In the genomic region with DNA sequence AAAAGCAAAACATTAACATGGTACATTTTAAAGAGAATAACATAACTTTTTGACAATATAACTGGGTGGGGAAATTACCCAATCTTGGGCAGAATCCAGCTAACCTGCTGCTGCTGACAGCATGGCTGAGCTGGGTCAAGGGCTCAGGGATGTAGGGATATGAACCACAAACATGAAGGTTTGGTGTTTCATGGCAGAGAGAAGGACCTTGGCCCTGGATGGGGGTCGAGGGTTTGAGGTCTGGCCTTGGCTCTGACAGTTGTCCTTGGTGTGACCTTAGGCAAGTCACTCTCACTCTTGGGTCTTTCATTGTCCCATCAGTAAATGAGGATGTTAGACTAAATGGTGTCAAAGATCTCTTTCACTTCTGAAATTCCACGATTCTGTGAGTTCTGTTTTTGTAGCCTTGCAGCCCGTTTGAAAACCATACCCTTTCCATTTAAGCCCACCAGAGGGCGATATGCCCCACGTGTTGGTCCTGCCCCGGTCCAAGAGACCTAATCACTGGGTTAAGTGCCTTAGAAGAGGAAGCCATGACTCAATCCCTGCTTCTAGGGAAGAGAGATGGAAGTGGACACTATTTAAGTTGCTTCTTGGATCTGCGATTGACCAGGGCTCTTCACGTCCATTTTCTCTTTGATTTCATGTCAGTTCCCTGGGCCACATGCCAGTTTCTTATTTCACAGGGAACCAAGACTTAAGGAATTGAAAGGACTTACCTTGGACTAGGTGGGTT, we compare ENCODE assay signal across 8 cellular contexts. TPM values are rescaled to one million over a fixed set of nuclear protein-coding genes. Genes with fewer than 3 reads are reported as not detected.
DNase-seq lines count a peak whose midpoint lies in the region; ATAC-seq and TF ChIP-seq lines count a peak whose summit lies in the region.

No MANE protein-coding gene starts in this region.

- TF ChIP-seq CTCF in KMS-11 (conservative IDR thresholded peaks at IDR 0.05; ENCODE audit: low read depth, low read length) = peak; percentile 97
- peak; percentile 90 for TF ChIP-seq CTCF in RWPE2 (IDR thresholded peaks at IDR 0.05; ENCODE audit: poor library complexity, severe bottlenecking)
- TF ChIP-seq CTCF in fibroblast of mammary gland (conservative IDR thresholded peaks at IDR 0.05; ENCODE audit: control insufficient read depth, insufficient read depth, low read depth, low read length) = peak; percentile 94
- TF ChIP-seq CTCF in neural progenitor cell (IDR thresholded peaks at IDR 0.05) = peak; percentile 93
- peak; percentile 68 to 98 (median 86) for TF ChIP-seq CTCF in thyroid gland (IDR thresholded peaks at IDR 0.05)

- H3K36me3 ChIP-seq in KMS-11 (ENCODE audit: insufficient read depth) (no peaks in the 10 kb centered on the region), RWPE2 (ENCODE audit: low read depth) (no peaks in the 10 kb centered on the region), neural progenitor cell (no peaks in the 10 kb centered on the region), thyroid gland (no peaks in the 10 kb centered on the region)

- peaks cover 7% of the 10 kb centered on the region for H3K4me1 ChIP-seq in KMS-11 (ENCODE audit: low read depth, poor library complexity, severe bottlenecking)
- H3K4me1 ChIP-seq in RWPE2 (ENCODE audit: insufficient read depth, poor library complexity, severe bottlenecking) = peaks cover 30% of the 10 kb centered on the region
- no peaks in the 10 kb centered on the region for H3K4me1 ChIP-seq in neural progenitor cell
- H3K4me1 ChIP-seq in thyroid gland = no peaks in the 10 kb centered on the region

- H3K4me1 Mint-ChIP-seq in activated T-helper 1 cell treated with anti-CD3 and anti-CD28 coated beads, Interleukin-12 subunit alpha, Interleukin-12 subunit beta, Interleukin-2, Interleukin-4 antibody, amounts not matched to agents 30 ng/mL and 10 ng/mL and 1 ng/mL, durations not matched to agents 14 hours and 24 hours and 36 hours (ENCODE audit: low read depth) = peaks cover 73% of the 10 kb centered on the region
- H3K4me1 Mint-ChIP-seq in neural progenitor cell = no peaks in the 10 kb centered on the region

- no peak for TF ChIP-seq POLR2A in thyroid gland (IDR thresholded peaks at IDR 0.05)

- no peak overlapping the region for H3K4me3 ChIP-seq in KMS-11 (IDR thresholded peaks at IDR 0.05; ENCODE audit: insufficient read depth, low read depth, low read length)
- H3K4me3 ChIP-seq in RWPE2 (ENCODE audit: severe bottlenecking) = no peak overlapping the region
- no peak overlapping the region for H3K4me3 ChIP-seq in fibroblast of mammary gland (ENCODE audit: control insufficient read depth, low read depth, low read length)
- H3K4me3 ChIP-seq in neural progenitor cell = no peak overlapping the region
- no peak overlapping the region for H3K4me3 ChIP-seq in thyroid gland (replicated peaks in 1 of 3)

- intact Hi-C loops in activated T-helper 1 cell treated with anti-CD3 and anti-CD28 coated beads, Interleukin-12 subunit alpha, Interleukin-12 subunit beta, Interleukin-2, Interleukin-4 antibody, amounts not matched to agents 30 ng/mL and 10 ng/mL and 1 ng/mL, durations not matched to agents 14 hours and 24 hours and 36 hours (cut with micrococcal nuclease) = loop anchor here (1.0 to 2.0 kb wide), 9 partner anchors 19 to 786 kb away; partner anchors contain the start of gene TEX48
- intact Hi-C loops in thyroid gland (cut with DNase I) = loop anchor here (2.0 to 5.0 kb wide), 3 partner anchors 76 to 274 kb away; no protein-coding TSS in a partner anchor

- H3K36me3 Mint-ChIP-seq in activated T-helper 1 cell treated with anti-CD3 and anti-CD28 coated beads, Interleukin-12 subunit alpha, Interleukin-12 subunit beta, Interleukin-2, Interleukin-4 antibody, amounts not matched to agents 30 ng/mL and 10 ng/mL and 1 ng/mL, durations not matched to agents 14 hours and 24 hours and 36 hours (ENCODE audit: low read depth) = peaks cover 12% of the 10 kb centered on the region
- no peaks in the 10 kb centered on the region for H3K36me3 Mint-ChIP-seq in neural progenitor cell

- WGBS in thyroid gland, 2 donors = 22 to 26% methylated on average over 8 of the region's 8 CpGs

- H3K4me2 ChIP-seq in KMS-11 (0 out of 2 replicates have a peak overlapping the region, but pooled peaks have one; percentile 4), neural progenitor cell (no peak overlapping the region)

- H3K27me3 Mint-ChIP-seq in activated T-helper 1 cell treated with anti-CD3 and anti-CD28 coated beads, Interleukin-12 subunit alpha, Interleukin-12 subunit beta, Interleukin-2, Interleukin-4 antibody, amounts not matched to agents 30 ng/mL and 10 ng/mL and 1 ng/mL, durations not matched to agents 14 hours and 24 hours and 36 hours (ENCODE audit: insufficient read depth) = no peaks in the 10 kb centered on the region
- H3K27me3 Mint-ChIP-seq in neural progenitor cell (ENCODE audit: insufficient read depth, low read depth) = no peaks in the 10 kb centered on the region

- no peaks in the 10 kb centered on the region for H3F3A ChIP-seq in neural progenitor cell (ENCODE audit: low read depth)

- H3K9me3 ChIP-seq in RWPE2 (ENCODE audit: severe bottlenecking) (no peaks in the 10 kb centered on the region), neural progenitor cell (ENCODE audit: low read depth) (no peaks in the 10 kb centered on the region), thyroid gland (no peaks in the 10 kb centered on the region)

- no peaks in the 10 kb centered on the region for H3K27me3 ChIP-seq in KMS-11 (ENCODE audit: insufficient read depth, low read depth)
- no peaks in the 10 kb centered on the region for H3K27me3 ChIP-seq in RWPE2 (ENCODE audit: insufficient read depth, poor library complexity, severe bottlenecking)
- peaks cover 3% of the 10 kb centered on the region for H3K27me3 ChIP-seq in neural progenitor cell
- no peaks in the 10 kb centered on the region for H3K27me3 ChIP-seq in thyroid gland

- H2AFZ ChIP-seq in KMS-11 (ENCODE audit: low read depth) = no peak overlapping the region
- peak overlapping the region; percentile 20 for H2AFZ ChIP-seq in neural progenitor cell (replicated peaks)

- H3K27ac ChIP-seq in KMS-11 (no peak overlapping the region), RWPE2 (ENCODE audit: poor library complexity, severe bottlenecking) (no peak overlapping the region), neural progenitor cell (no peak overlapping the region), thyroid gland (no peak overlapping the region)

- H4K20me1 ChIP-seq in KMS-11 (ENCODE audit: insufficient read depth) = no peaks in the 10 kb centered on the region
- no peaks in the 10 kb centered on the region for H4K20me1 ChIP-seq in neural progenitor cell (ENCODE audit: low read depth)

- ATAC-seq in RWPE2 (ENCODE audit: low read depth) = peak; percentile 84

- peaks cover 7% of the 10 kb centered on the region for H3K9me3 Mint-ChIP-seq in activated T-helper 1 cell treated with anti-CD3 and anti-CD28 coated beads, Interleukin-12 subunit alpha, Interleukin-12 subunit beta, Interleukin-2, Interleukin-4 antibody, amounts not matched to agents 30 ng/mL and 10 ng/mL and 1 ng/mL, durations not matched to agents 14 hours and 24 hours and 36 hours
- no peaks in the 10 kb centered on the region for H3K9me3 Mint-ChIP-seq in neural progenitor cell

- no peak overlapping the region for H3K9ac ChIP-seq in KMS-11
- H3K9ac ChIP-seq in neural progenitor cell = no peak overlapping the region

- peak; percentile 74 for DNase-seq in activated gamma-delta T cell treated with Interleukin-2 at 50 U/mL for 16 hours
- DNase-seq in activated gamma-delta T cell (lab: John Stamatoyannopoulos, UW) = no peak
- DNase-seq in RWPE2 (ENCODE audit: low spot score) = no peak
- DNase-seq in activated T-helper 1 cell treated with anti-CD3 and anti-CD28 coated beads, Interleukin-12 subunit alpha, Interleukin-12 subunit beta, Interleukin-2, Interleukin-4 antibody, amounts not matched to agents 30 ng/mL and 10 ng/mL and 1 ng/mL, durations not matched to agents 14 hours and 24 hours and 36 hours (ENCODE audit: low spot score) = peak; percentile 70
- DNase-seq in fibroblast of mammary gland (ENCODE audit: low read depth) = peak; percentile 89
- DNase-seq in neural progenitor cell (ENCODE audit: low spot score) = peak; percentile 77
- peak; percentile 71 to 74 for DNase-seq in thyroid gland

- H3K27ac Mint-ChIP-seq in activated T-helper 1 cell treated with anti-CD3 and anti-CD28 coated beads, Interleukin-12 subunit alpha, Interleukin-12 subunit beta, Interleukin-2, Interleukin-4 antibody, amounts not matched to agents 30 ng/mL and 10 ng/mL and 1 ng/mL, durations not matched to agents 14 hours and 24 hours and 36 hours = peak overlapping the region; percentile 81
- no peak overlapping the region for H3K27ac Mint-ChIP-seq in neural progenitor cell

- no peak overlapping the region for H3K4me3 Mint-ChIP-seq in activated T-helper 1 cell treated with anti-CD3 and anti-CD28 coated beads, Interleukin-12 subunit alpha, Interleukin-12 subunit beta, Interleukin-2, Interleukin-4 antibody, amounts not matched to agents 30 ng/mL and 10 ng/mL and 1 ng/mL, durations not matched to agents 14 hours and 24 hours and 36 hours
- H3K4me3 Mint-ChIP-seq in neural progenitor cell = no peak overlapping the region

- no peaks in the 10 kb centered on the region for H3K79me2 ChIP-seq in KMS-11 (ENCODE audit: insufficient read depth, low read depth)
- H3K79me2 ChIP-seq in neural progenitor cell (ENCODE audit: low read depth) = no peaks in the 10 kb centered on the region

RNA-seq across cellular contexts. Expression of gene TEX48, which starts 56.8 kb away (rescaled TPM):
- total RNA-seq in activated T-helper 1 cell treated with anti-CD3 and anti-CD28 coated beads, Interleukin-12 subunit alpha, Interleukin-12 subunit beta, Interleukin-2, Interleukin-4 antibody, amounts not matched to agents 30 ng/mL and 10 ng/mL and 1 ng/mL, durations not matched to agents 14 hours and 24 hours and 36 hours = 1.0 and 1.2 TPM in 2 replicates
- total RNA-seq in neural progenitor cell (ENCODE audit: low replicate concordance) = not detected in 2 replicates
- not detected for total RNA-seq in thyroid gland

Comparison
In these comparisons a context has a peak if more than half of its experiments do, and no peak if none do; other contexts are left out.
1. DNase-seq: peak in activated gamma-delta T cell treated with Interleukin-2 at 50 U/mL for 16 hours (single experiment), activated T-helper 1 cell treated with anti-CD3 and anti-CD28 coated beads, Interleukin-12 subunit alpha, Interleukin-12 subunit beta, Interleukin-2, Interleukin-4 antibody, amounts not matched to agents 30 ng/mL and 10 ng/mL and 1 ng/mL, durations not matched to agents 14 hours and 24 hours and 36 hours (single experiment), fibroblast of mammary gland (single experiment), neural progenitor cell (single experiment) and thyroid gland (2 of 2); none in activated gamma-delta T cell (single experiment) and RWPE2 (single experiment).
2. Peak in every context shown above with its lines, with median percentiles within 50 percentile points of each other: CTCF ChIP-seq.